1 cellular context compared by ENCODE assay signal in genomic region chr10:7484456-7485266, GRCh38.
TF ChIP-seq lines count a peak whose summit lies in the region.

No MANE protein-coding gene starts in this region.

TF ChIP-seq in H1, 55 proteins besides CTCF, POLR2A, EP300 and RAD21 (continued from another document):
- TF ChIP-seq CHD7 (IDR thresholded peaks at IDR 0.05; ENCODE audit: insufficient replicate concordance, low read length): no peak
- TF ChIP-seq PHF8 (conservative IDR thresholded peaks at IDR 0.05; ENCODE audit: low read depth, low read length): no peak
- TF ChIP-seq NANOG (IDR thresholded peaks at IDR 0.05; ENCODE audit: insufficient read depth, low read depth, low read length, poor library complexity, severe bottlenecking): no peak
- TF ChIP-seq SRF (IDR thresholded peaks at IDR 0.05; ENCODE audit: low read depth, low read length): no peak
- no peak for TF ChIP-seq GTF2F1 (IDR thresholded peaks at IDR 0.05; ENCODE audit: borderline replicate concordance, low read depth, low read length)
